ENCODE assay signal across 1 cellular context in genomic region chr5:73464016-73464745, GRCh38.
TF ChIP-seq lines count a peak whose summit lies in the region.

No MANE protein-coding gene starts in this region.

TF ChIP-seq in SK-N-SH, 30 proteins besides CTCF, POLR2A, EP300 and RAD21:
- TF ChIP-seq ZBTB33 (IDR thresholded peaks at IDR 0.05; ENCODE audit: borderline replicate concordance, low read depth) (no peak), FOXM1 (IDR thresholded peaks at IDR 0.05; ENCODE audit: low read depth) (no peak), RXRA (IDR thresholded peaks at IDR 0.05; ENCODE audit: borderline replicate concordance, low read depth) (no peak), RFX5 (IDR thresholded peaks at IDR 0.05; ENCODE audit: low read length) (no peak), USF2 (IDR thresholded peaks at IDR 0.05; ENCODE audit: borderline replicate concordance, low read depth, low read length) (no peak), TCF12 (IDR thresholded peaks at IDR 0.05) (no peak), GATA2 (CRISPR knock-in tag; IDR thresholded peaks at IDR 0.05) (no peak), TEAD4 (IDR thresholded peaks at IDR 0.05; ENCODE audit: borderline replicate concordance, insufficient read depth) (no peak), SMC3 (IDR thresholded peaks at IDR 0.05; ENCODE audit: low read depth, low read length) (no peak), JUND (IDR thresholded peaks at IDR 0.05) (no peak), MEF2A (IDR thresholded peaks at IDR 0.05; ENCODE audit: borderline replicate concordance, low read depth) (no peak), SIN3A (IDR thresholded peaks at IDR 0.05; ENCODE audit: borderline replicate concordance, low read depth, low read length) (no peak), FOXJ3 (CRISPR knock-in tag; IDR thresholded peaks at IDR 0.05) (no peak), CHD2 (IDR thresholded peaks at IDR 0.05; ENCODE audit: low read length, partially characterized antibody) (no peak), MXI1 (IDR thresholded peaks at IDR 0.05; ENCODE audit: low read depth, low read length) (no peak), TAF1 (IDR thresholded peaks at IDR 0.05; ENCODE audit: borderline replicate concordance, low read depth, low read length) (no peak), POLR2AphosphoS5 (IDR thresholded peaks at IDR 0.05; ENCODE audit: low read depth, low read length) (no peak), NRF1 (IDR thresholded peaks at IDR 0.05; ENCODE audit: low read depth, low read length) (no peak)
- TF ChIP-seq, protein P1, sequence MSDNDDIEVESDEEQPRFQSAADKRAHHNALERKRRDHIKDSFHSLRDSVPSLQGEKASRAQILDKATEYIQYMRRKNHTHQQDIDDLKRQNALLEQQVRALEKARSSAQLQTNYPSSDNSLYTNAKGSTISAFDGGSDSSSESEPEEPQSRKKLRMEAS (IDR thresholded peaks at IDR 0.05; ENCODE audit: low read depth) = no peak
- TF ChIP-seq, protein P2, sequence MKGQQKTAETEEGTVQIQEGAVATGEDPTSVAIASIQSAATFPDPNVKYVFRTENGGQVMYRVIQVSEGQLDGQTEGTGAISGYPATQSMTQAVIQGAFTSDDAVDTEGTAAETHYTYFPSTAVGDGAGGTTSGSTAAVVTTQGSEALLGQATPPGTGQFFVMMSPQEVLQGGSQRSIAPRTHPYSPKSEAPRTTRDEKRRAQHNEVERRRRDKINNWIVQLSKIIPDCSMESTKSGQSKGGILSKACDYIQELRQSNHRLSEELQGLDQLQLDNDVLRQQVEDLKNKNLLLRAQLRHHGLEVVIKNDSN (IDR thresholded peaks at IDR 0.05; ENCODE audit: borderline replicate concordance, low read depth) = no peak
TF ChIP-seq in SK-N-SH: peak in this region for 0.
